ENCODE assay signal across 13 cellular contexts in the genomic region with DNA sequence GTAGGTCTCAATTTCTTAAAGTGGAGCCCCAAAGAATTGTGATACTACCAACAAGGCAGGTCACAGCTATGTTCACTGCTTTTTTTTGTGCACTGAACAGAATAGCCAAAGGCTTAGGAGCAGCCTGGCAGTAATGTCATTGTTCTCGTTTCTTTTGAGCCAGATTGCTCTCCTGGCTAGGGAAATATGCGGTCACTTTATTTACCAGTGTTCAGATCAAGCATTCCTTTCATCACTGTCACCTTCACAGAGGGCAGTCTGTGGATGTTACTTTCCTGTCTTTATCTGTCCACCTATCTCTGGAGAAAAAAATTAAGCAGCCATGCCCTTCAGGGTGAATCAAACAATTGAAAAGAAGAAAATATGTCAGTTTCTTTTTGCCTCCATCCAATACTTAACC.
DNase-seq lines count a peak whose midpoint lies in the region; ATAC-seq and TF ChIP-seq lines count a peak whose summit lies in the region.
"Had no signal": no experiment of that assay in that cellular context is flagged by ENCODE, and none has a peak within 500 bp of the region (broad histone marks: within the 10 kb centered on the region; RNA-seq: fewer than 3 reads in every experiment).

No MANE protein-coding gene starts in this region.

- no peak overlapping the region for H3K27ac Mint-ChIP-seq in nephron progenitor cell

- TF ChIP-seq POLR2A in spleen (IDR thresholded peaks at IDR 0.05): no peak

- H4K20me1 ChIP-seq in SK-N-SH (ENCODE audit: insufficient read depth): no peaks in the 10 kb centered on the region

- H3K9me2 ChIP-seq in SK-N-SH: no peaks in the 10 kb centered on the region

- H3K4me3 ChIP-seq in SK-N-SH (ENCODE audit: low read depth in 2 of 2, low read length in 1 of 2): 0 out of 4 replicates have a peak overlapping the region, but pooled peaks of 1 of the 2 experiments have one; percentile 10
- no peak overlapping the region for H3K4me3 ChIP-seq in spleen
- H3K4me3 ChIP-seq in left lung: no peak overlapping the region
- H3K4me3 ChIP-seq: coronary artery, ovary had no signal

- peak in 1 of 2 experiments; percentile 67; a peak in 1 of 4 replicates for TF ChIP-seq EP300 in SK-N-SH (IDR thresholded peaks at IDR 0.05; ENCODE audit: borderline replicate concordance in 1 of 2, low read depth in 1 of 2, low read length in 1 of 2)

- H3K36me3 Mint-ChIP-seq in nephron progenitor cell (ENCODE audit: low read depth): no peaks in the 10 kb centered on the region

- no peaks in the 10 kb centered on the region for H3K9me3 Mint-ChIP-seq in nephron progenitor cell

- H3K4me1 ChIP-seq in SK-N-SH (ENCODE audit: control insufficient read depth in 1 of 2, insufficient read depth in 2 of 2, low read depth in 1 of 2, low read length in 1 of 2) (peaks cover 10 to 33% of the 10 kb centered on the region in 2 experiments), spleen (peaks cover 0 to 34% (median 11%) of the 10 kb centered on the region in 6 donors), left lung (peaks cover 0 to 6% of the 10 kb centered on the region in 2 donors)

- no peak overlapping the region for H3K4me3 Mint-ChIP-seq in nephron progenitor cell

- DNase-seq in DMS53 (lab: John Stamatoyannopoulos, UW): peak; percentile 19
- no peak for DNase-seq in DMS53 treated with DMSO at 0.1 percent for 48 hours (lab: John Stamatoyannopoulos, UW; ENCODE audit: unreplicated experiment)
- no peak for DNase-seq in SK-N-SH
- DNase-seq in glomerular visceral epithelial cell (ENCODE audit: extremely low spot score): peak; percentile 41
- DNase-seq in spleen: no peak
- DNase-seq in left lung: no peak
- DNase-seq in stimulated activated CD4-positive, alpha-beta T cell treated with anti-CD3 and anti-CD28 coated beads, Interleukin-4, amount 100 ng/mL, for 4 hours: no peak
- DNase-seq in nephron progenitor cell: no peak
- DNase-seq: foreskin melanocyte, NCI-H510A, ovary had no signal

- peaks cover 43% of the 10 kb centered on the region for H3K4me1 Mint-ChIP-seq in nephron progenitor cell

- H3K9ac ChIP-seq in SK-N-SH: no peak overlapping the region; the same call in 1 of the 2 replicates

- H3K4me2 ChIP-seq in SK-N-SH: peak overlapping the region; percentile 69

- H3K79me2 ChIP-seq in SK-N-SH (ENCODE audit: insufficient read depth): no peaks in the 10 kb centered on the region

- intact Hi-C loops in spleen (cut with DNase I; ENCODE audit: low total_unique reads) (no loop called here), left lung (cut with DNase I) (no loop called here)

- H3K36me3 ChIP-seq in SK-N-SH (replicated peaks in 1 of 2; ENCODE audit: control insufficient read depth in 1 of 2, insufficient read depth in 2 of 2, low read length in 1 of 2) (no peaks in the 10 kb centered on the region), spleen (no peaks in the 10 kb centered on the region), left lung (no peaks in the 10 kb centered on the region)
- H3K36me3 ChIP-seq: ovary had no signal

- 10% methylated on average over 2 of the region's 2 CpGs for WGBS in SK-N-SH (ENCODE audit: low lambda C conversion rate)
- 74 to 82% (median 81%) methylated on average over 2 of the region's 2 CpGs for WGBS in spleen, 5 donors

- H3K27ac ChIP-seq in SK-N-SH (ENCODE audit: low read depth in 2 of 2, low read length in 1 of 2): peak overlapping the region; percentile 54 to 83
- peak overlapping the region in 5 of 8 donors; percentile 7 to 42 (median 28) for H3K27ac ChIP-seq in spleen
- H3K27ac ChIP-seq in left lung: no peak overlapping the region
- H3K27ac ChIP-seq: 22Rv1, ovary had no signal

- no peaks in the 10 kb centered on the region for H3K9me3 ChIP-seq in SK-N-SH
- H3K9me3 ChIP-seq in spleen: no peaks in the 10 kb centered on the region
- no peaks in the 10 kb centered on the region for H3K9me3 ChIP-seq in left lung
- H3K9me3 ChIP-seq: ovary had no signal

- CTCF ChIA-PET in SK-N-SH (lab: Yijun Ruan, JAX): interaction anchor here (1.1 kb wide), 1 partner anchor 158 kb away, joined by 3 read pairs; no protein-coding TSS in a partner anchor

- no peak for TF ChIP-seq CTCF in SK-N-SH (IDR thresholded peaks at IDR 0.05)
- TF ChIP-seq CTCF in spleen (IDR thresholded peaks at IDR 0.05 in 8 of 11, conservative IDR thresholded peaks at IDR 0.05 in 3 of 11): no peak
- no peak for TF ChIP-seq CTCF in left lung (IDR thresholded peaks at IDR 0.05)
- no peak for TF ChIP-seq CTCF in nephron progenitor cell (IDR thresholded peaks at IDR 0.05)

- peak overlapping the region; percentile 12; the same call in 1 of the 2 replicates for H2AFZ ChIP-seq in SK-N-SH (ENCODE audit: low read depth)

- no peak for TF ChIP-seq RAD21 in SK-N-SH (IDR thresholded peaks at IDR 0.05; ENCODE audit: low read length)

- POLR2A ChIA-PET in SK-N-SH (lab: Yijun Ruan, JAX): interaction anchor here (1.4 kb wide), 1 partner anchor 160 kb away, joined by 3 read pairs; the partner anchor contains the start of gene BTG1

- ATAC-seq in left lung: no peak

- H3F3A ChIP-seq in SK-N-SH (replicated peaks; ENCODE audit: insufficient read depth): peaks cover 5% of the 10 kb centered on the region

- peaks cover 2% of the 10 kb centered on the region for H3K27me3 Mint-ChIP-seq in nephron progenitor cell (ENCODE audit: low read depth, poor library complexity)

- H3K27me3 ChIP-seq in SK-N-SH (ENCODE audit: insufficient read depth): no peaks in the 10 kb centered on the region
- H3K27me3 ChIP-seq in spleen (replicated peaks in 1 of 7): no peaks in the 10 kb centered on the region
- no peaks in the 10 kb centered on the region for H3K27me3 ChIP-seq in left lung
- H3K27me3 ChIP-seq: ovary had no signal

TF ChIP-seq in SK-N-SH, 30 proteins besides CTCF, POLR2A, EP300 and RAD21 (continues in another document):
- TF ChIP-seq FOSL2 (IDR thresholded peaks at IDR 0.05; ENCODE audit: borderline replicate concordance, low read depth): peak; percentile 48; the same call in 1 of the 2 replicates
- TF ChIP-seq YY1 (IDR thresholded peaks at IDR 0.05; ENCODE audit: low read depth): no peak
- TF ChIP-seq USF2 (IDR thresholded peaks at IDR 0.05; ENCODE audit: borderline replicate concordance, low read depth, low read length): no peak
- no peak for TF ChIP-seq SIN3A (IDR thresholded peaks at IDR 0.05; ENCODE audit: borderline replicate concordance, low read depth, low read length)
- peak; percentile 48; the same call in 1 of the 2 replicates for TF ChIP-seq TEAD4 (IDR thresholded peaks at IDR 0.05; ENCODE audit: borderline replicate concordance, insufficient read depth)
- TF ChIP-seq, protein P1, sequence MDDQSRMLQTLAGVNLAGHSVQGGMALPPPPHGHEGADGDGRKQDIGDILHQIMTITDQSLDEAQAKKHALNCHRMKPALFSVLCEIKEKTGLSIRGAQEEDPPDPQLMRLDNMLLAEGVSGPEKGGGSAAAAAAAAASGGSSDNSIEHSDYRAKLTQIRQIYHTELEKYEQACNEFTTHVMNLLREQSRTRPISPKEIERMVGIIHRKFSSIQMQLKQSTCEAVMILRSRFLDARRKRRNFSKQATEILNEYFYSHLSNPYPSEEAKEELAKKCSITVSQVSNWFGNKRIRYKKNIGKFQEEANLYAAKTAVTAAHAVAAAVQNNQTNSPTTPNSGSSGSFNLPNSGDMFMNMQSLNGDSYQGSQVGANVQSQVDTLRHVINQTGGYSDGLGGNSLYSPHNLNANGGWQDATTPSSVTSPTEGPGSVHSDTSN (IDR thresholded peaks at IDR 0.05): peak; percentile 80
- no peak for TF ChIP-seq REST (IDR thresholded peaks at IDR 0.05; ENCODE audit: low read depth, low read length)
- no peak for TF ChIP-seq ELF1 (IDR thresholded peaks at IDR 0.05)
- TF ChIP-seq NFIC (IDR thresholded peaks at IDR 0.05; ENCODE audit: borderline replicate concordance): peak; percentile 51
- peak; percentile 24; the same call in 1 of the 2 replicates for TF ChIP-seq GATA2 (CRISPR knock-in tag; IDR thresholded peaks at IDR 0.05)
- no peak for TF ChIP-seq GABPA (IDR thresholded peaks at IDR 0.05; ENCODE audit: low read depth)
- peak; percentile 65 for TF ChIP-seq TCF12 (IDR thresholded peaks at IDR 0.05)
- TF ChIP-seq NRF1 (IDR thresholded peaks at IDR 0.05; ENCODE audit: low read depth, low read length): no peak
- TF ChIP-seq EZH2phosphoT487 (IDR thresholded peaks at IDR 0.05; ENCODE audit: borderline replicate concordance, low read depth): no peak
- TF ChIP-seq CHD2 (IDR thresholded peaks at IDR 0.05; ENCODE audit: low read length, partially characterized antibody): no peak
- TF ChIP-seq MXI1 (IDR thresholded peaks at IDR 0.05; ENCODE audit: low read depth, low read length): no peak

Comparison
In these comparisons a context has a peak if more than half of its experiments do, and no peak if none do; other contexts are left out.
1. DNase-seq: peak in DMS53 (single experiment) and glomerular visceral epithelial cell (single experiment); none in DMS53 treated with DMSO at 0.1 percent for 48 hours (single experiment), SK-N-SH (single experiment), spleen (single experiment), left lung (0 of 2), stimulated activated CD4-positive, alpha-beta T cell treated with anti-CD3 and anti-CD28 coated beads, Interleukin-4, amount 100 ng/mL, for 4 hours (0 of 2) and nephron progenitor cell (single experiment).
2. H3K27ac ChIP-seq: peak in SK-N-SH (2 of 2) and spleen (5 of 8); none in left lung (0 of 2).